10 cellular contexts compared by ENCODE assay signal in the genomic region with DNA sequence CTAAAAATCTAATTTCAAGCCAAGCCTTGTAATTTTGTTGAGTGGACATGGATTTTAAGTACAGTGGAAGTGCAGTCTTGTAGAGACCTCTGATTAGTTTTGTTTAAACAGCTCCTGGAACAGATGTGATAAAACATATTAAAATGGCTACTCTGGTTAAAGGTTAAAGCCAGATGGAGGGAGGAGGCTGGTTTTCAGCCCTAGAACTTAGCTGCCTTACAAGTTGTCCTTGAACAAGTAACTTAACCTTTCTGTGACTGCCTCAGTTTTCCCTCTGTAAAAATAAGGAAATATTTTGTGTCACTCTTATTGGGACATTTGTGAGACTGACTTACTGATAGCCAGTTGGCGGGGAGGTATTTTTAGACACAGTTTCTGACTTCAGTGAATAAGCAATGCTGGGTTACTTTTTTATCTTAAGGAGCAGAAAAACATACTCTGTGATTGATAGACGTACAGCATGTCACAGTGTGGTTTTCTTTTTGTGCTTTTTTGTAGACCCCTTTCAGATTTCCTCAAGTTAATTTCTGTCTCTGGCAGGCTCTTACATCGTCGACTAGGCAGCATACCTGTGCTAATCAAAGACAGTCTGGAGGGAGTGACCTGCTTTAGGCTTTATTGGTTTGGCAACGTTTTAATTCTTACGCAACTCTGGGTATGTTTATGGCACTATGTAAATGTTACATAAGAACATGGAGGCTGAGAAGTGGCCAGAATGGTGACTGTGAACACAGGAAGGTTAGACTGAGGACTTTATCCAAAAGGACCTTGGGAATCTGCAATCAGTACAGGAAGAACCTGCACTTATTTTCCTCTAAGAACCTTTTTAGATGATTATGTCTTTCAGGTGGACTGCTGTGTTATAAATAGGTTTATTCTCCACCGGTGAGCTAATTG. TPM values are rescaled to one million over a fixed set of nuclear protein-coding genes. Genes with fewer than 3 reads are reported as not detected.
DNase-seq lines count a peak whose midpoint lies in the region; ATAC-seq and TF ChIP-seq lines count a peak whose summit lies in the region.
"Had no signal": no experiment of that assay in that cellular context is flagged by ENCODE, and none has a peak within 500 bp of the region (broad histone marks: within the 10 kb centered on the region; RNA-seq: fewer than 3 reads in every experiment).

No MANE protein-coding gene starts in this region.

- H3K36me3 ChIP-seq in A673 (ENCODE audit: insufficient read depth, low read length, poor library complexity, severe bottlenecking) (no peaks in the 10 kb centered on the region), muscle layer of duodenum (ENCODE audit: control insufficient read depth in 1 of 2, insufficient read depth in 2 of 2, low read length in 2 of 2) (no peaks in the 10 kb centered on the region)

- H3K4me1 ChIP-seq in A673 (ENCODE audit: insufficient read depth, low read length, poor library complexity, severe bottlenecking) (peaks cover 28% of the 10 kb centered on the region), muscle layer of duodenum (ENCODE audit: control insufficient read depth in 1 of 2, insufficient read depth in 2 of 2, low read length in 2 of 2) (peaks cover 25 to 46% of the 10 kb centered on the region in 2 donors)

- H3K27ac ChIP-seq in A673 (ENCODE audit: low read depth, low read length, poor library complexity, severe bottlenecking) = peak overlapping the region; percentile 8
- H3K27ac ChIP-seq in muscle layer of duodenum (ENCODE audit: low read length) = peak overlapping the region; percentile 88

- H3K27me3 ChIP-seq in A673 (replicated peaks; ENCODE audit: insufficient read depth, low read depth, low read length, poor library complexity) = no peaks in the 10 kb centered on the region
- H3K27me3 ChIP-seq in muscle layer of duodenum (ENCODE audit: low read depth, low read length) = no peaks in the 10 kb centered on the region

- no peak for ATAC-seq in GM18517 (IDR thresholded peaks at IDR 0.05; ENCODE audit: unreplicated experiment)
- ATAC-seq in GM21447 (IDR thresholded peaks at IDR 0.05; ENCODE audit: unreplicated experiment) = no peak

- DNase-seq in A673 (ENCODE audit: low spot score) = no peak
- DNase-seq in LNCaP clone FGC (ENCODE audit: low read depth) = peak; percentile 97
- no peak for DNase-seq in chondrocyte (ENCODE audit: low spot score)
- DNase-seq in activated T-helper 1 cell treated with anti-CD3 and anti-CD28 coated beads, Interleukin-12 subunit alpha, Interleukin-12 subunit beta, Interleukin-2, Interleukin-4 antibody, amounts not matched to agents 30 ng/mL and 10 ng/mL and 1 ng/mL, durations not matched to agents 14 hours and 24 hours and 36 hours (ENCODE audit: low spot score) = no peak
- DNase-seq in Kasumi-1 (lab: John Stamatoyannopoulos, UW) = no peak
- DNase-seq: NCI-H1092 had no signal

- no peak for TF ChIP-seq CTCF in A673 (conservative IDR thresholded peaks at IDR 0.05; ENCODE audit: low read depth, low read length)
- TF ChIP-seq CTCF in LNCaP clone FGC (IDR thresholded peaks at IDR 0.05; ENCODE audit: control insufficient read depth, extremely low read depth, insufficient read depth) = no peak
- no peak for TF ChIP-seq CTCF in chondrocyte (IDR thresholded peaks at IDR 0.05)

- POLR2A ChIA-PET in A673 (lab: Charles Lee; ENCODE audit: low non-redundant PET) = no interaction called here

- H3K9me3 ChIP-seq in A673 (ENCODE audit: low read depth, low read length, poor library complexity, severe bottlenecking) = no peaks in the 10 kb centered on the region
- no peaks in the 10 kb centered on the region for H3K9me3 ChIP-seq in muscle layer of duodenum (ENCODE audit: control insufficient read depth in 1 of 2, low read length in 2 of 2)

- peaks cover 37% of the 10 kb centered on the region for H3K4me1 Mint-ChIP-seq in chondrocyte (ENCODE audit: low read depth)
- peaks cover 50% of the 10 kb centered on the region for H3K4me1 Mint-ChIP-seq in activated T-helper 1 cell treated with anti-CD3 and anti-CD28 coated beads, Interleukin-12 subunit alpha, Interleukin-12 subunit beta, Interleukin-2, Interleukin-4 antibody, amounts not matched to agents 30 ng/mL and 10 ng/mL and 1 ng/mL, durations not matched to agents 14 hours and 24 hours and 36 hours (ENCODE audit: low read depth)

- no peak overlapping the region for H3K4me3 Mint-ChIP-seq in chondrocyte (ENCODE audit: unreplicated experiment)
- H3K4me3 Mint-ChIP-seq in activated T-helper 1 cell treated with anti-CD3 and anti-CD28 coated beads, Interleukin-12 subunit alpha, Interleukin-12 subunit beta, Interleukin-2, Interleukin-4 antibody, amounts not matched to agents 30 ng/mL and 10 ng/mL and 1 ng/mL, durations not matched to agents 14 hours and 24 hours and 36 hours = no peak overlapping the region

- intact Hi-C loops in A673 (cut with micrococcal nuclease; ENCODE audit: unreplicated experiment) = no loop called here
- intact Hi-C loops in activated T-helper 1 cell treated with anti-CD3 and anti-CD28 coated beads, Interleukin-12 subunit alpha, Interleukin-12 subunit beta, Interleukin-2, Interleukin-4 antibody, amounts not matched to agents 30 ng/mL and 10 ng/mL and 1 ng/mL, durations not matched to agents 14 hours and 24 hours and 36 hours (cut with micrococcal nuclease) = loop anchor here (5.0 kb wide), 1 partner anchor 587 kb away; no protein-coding TSS in a partner anchor

- H3K27me3 Mint-ChIP-seq in chondrocyte (ENCODE audit: low read depth) = no peaks in the 10 kb centered on the region
- H3K27me3 Mint-ChIP-seq in activated T-helper 1 cell treated with anti-CD3 and anti-CD28 coated beads, Interleukin-12 subunit alpha, Interleukin-12 subunit beta, Interleukin-2, Interleukin-4 antibody, amounts not matched to agents 30 ng/mL and 10 ng/mL and 1 ng/mL, durations not matched to agents 14 hours and 24 hours and 36 hours (ENCODE audit: insufficient read depth) = peaks cover 21% of the 10 kb centered on the region

- no peaks in the 10 kb centered on the region for H3K9me3 Mint-ChIP-seq in chondrocyte (ENCODE audit: low read depth)
- no peaks in the 10 kb centered on the region for H3K9me3 Mint-ChIP-seq in activated T-helper 1 cell treated with anti-CD3 and anti-CD28 coated beads, Interleukin-12 subunit alpha, Interleukin-12 subunit beta, Interleukin-2, Interleukin-4 antibody, amounts not matched to agents 30 ng/mL and 10 ng/mL and 1 ng/mL, durations not matched to agents 14 hours and 24 hours and 36 hours

- H3K4me3 ChIP-seq in A673 (ENCODE audit: low read depth, low read length, poor library complexity, severe bottlenecking) (no peak overlapping the region), LNCaP clone FGC (ENCODE audit: low read depth, low read length) (peak overlapping the region; percentile 23), muscle layer of duodenum (ENCODE audit: low read depth in 1 of 2, low read length in 2 of 2) (peak overlapping the region in 1 of 2 donors; percentile 51)

- CTCF ChIA-PET in A673 (lab: Charles Lee) = no interaction called here

- H3K27ac Mint-ChIP-seq in chondrocyte (ENCODE audit: unreplicated experiment) = peak overlapping the region; percentile 10
- H3K27ac Mint-ChIP-seq in activated T-helper 1 cell treated with anti-CD3 and anti-CD28 coated beads, Interleukin-12 subunit alpha, Interleukin-12 subunit beta, Interleukin-2, Interleukin-4 antibody, amounts not matched to agents 30 ng/mL and 10 ng/mL and 1 ng/mL, durations not matched to agents 14 hours and 24 hours and 36 hours = no peak overlapping the region

- H3K36me3 Mint-ChIP-seq in chondrocyte (ENCODE audit: low read depth) = no peaks in the 10 kb centered on the region
- H3K36me3 Mint-ChIP-seq in activated T-helper 1 cell treated with anti-CD3 and anti-CD28 coated beads, Interleukin-12 subunit alpha, Interleukin-12 subunit beta, Interleukin-2, Interleukin-4 antibody, amounts not matched to agents 30 ng/mL and 10 ng/mL and 1 ng/mL, durations not matched to agents 14 hours and 24 hours and 36 hours (ENCODE audit: low read depth) = peaks cover 4% of the 10 kb centered on the region

- BruUV-seq in A673 (replicated peaks; lab: Mats Ljungman, UMichigan) = no TSS peak

RNA-seq across cellular contexts. Expression of a gene that starts 3.2 kb away (rescaled TPM):
- 25.5 and 27.4 TPM in 2 replicates for total RNA-seq in A673 (2021)
- 9.9 to 10.6 TPM (median 10.0 TPM) in 3 replicates for total RNA-seq in chondrocyte
- 11.4 and 12.0 TPM in 2 replicates for total RNA-seq in activated T-helper 1 cell treated with anti-CD3 and anti-CD28 coated beads, Interleukin-12 subunit alpha, Interleukin-12 subunit beta, Interleukin-2, Interleukin-4 antibody, amounts not matched to agents 30 ng/mL and 10 ng/mL and 1 ng/mL, durations not matched to agents 14 hours and 24 hours and 36 hours

RNA-seq across cellular contexts. Expression of a gene that starts 47.4 kb away (rescaled TPM):
- total RNA-seq in A673 (2021) = 0.17 and 0.28 TPM in 2 replicates
- 0.36 to 0.60 TPM in 2 of 3 replicates, not detected in the other for total RNA-seq in chondrocyte
- not detected in 2 replicates for total RNA-seq in activated T-helper 1 cell treated with anti-CD3 and anti-CD28 coated beads, Interleukin-12 subunit alpha, Interleukin-12 subunit beta, Interleukin-2, Interleukin-4 antibody, amounts not matched to agents 30 ng/mL and 10 ng/mL and 1 ng/mL, durations not matched to agents 14 hours and 24 hours and 36 hours
- total RNA-seq: activated CD8-positive, alpha-beta memory T cell treated with anti-CD3 and anti-CD28 coated beads for 36 hours had no signal

RNA-seq across cellular contexts. Expression of a gene that starts 52.0 kb away (rescaled TPM):
- 4.8 and 5.4 TPM in 2 replicates for total RNA-seq in A673 (2021)
- total RNA-seq in chondrocyte = 11.1 to 15.7 TPM (median 13.7 TPM) in 3 replicates
- total RNA-seq in activated T-helper 1 cell treated with anti-CD3 and anti-CD28 coated beads, Interleukin-12 subunit alpha, Interleukin-12 subunit beta, Interleukin-2, Interleukin-4 antibody, amounts not matched to agents 30 ng/mL and 10 ng/mL and 1 ng/mL, durations not matched to agents 14 hours and 24 hours and 36 hours = 8.9 and 12.8 TPM in 2 replicates
